Comparison of ENCODE assay signal across 8 cellular contexts in the genomic region with DNA sequence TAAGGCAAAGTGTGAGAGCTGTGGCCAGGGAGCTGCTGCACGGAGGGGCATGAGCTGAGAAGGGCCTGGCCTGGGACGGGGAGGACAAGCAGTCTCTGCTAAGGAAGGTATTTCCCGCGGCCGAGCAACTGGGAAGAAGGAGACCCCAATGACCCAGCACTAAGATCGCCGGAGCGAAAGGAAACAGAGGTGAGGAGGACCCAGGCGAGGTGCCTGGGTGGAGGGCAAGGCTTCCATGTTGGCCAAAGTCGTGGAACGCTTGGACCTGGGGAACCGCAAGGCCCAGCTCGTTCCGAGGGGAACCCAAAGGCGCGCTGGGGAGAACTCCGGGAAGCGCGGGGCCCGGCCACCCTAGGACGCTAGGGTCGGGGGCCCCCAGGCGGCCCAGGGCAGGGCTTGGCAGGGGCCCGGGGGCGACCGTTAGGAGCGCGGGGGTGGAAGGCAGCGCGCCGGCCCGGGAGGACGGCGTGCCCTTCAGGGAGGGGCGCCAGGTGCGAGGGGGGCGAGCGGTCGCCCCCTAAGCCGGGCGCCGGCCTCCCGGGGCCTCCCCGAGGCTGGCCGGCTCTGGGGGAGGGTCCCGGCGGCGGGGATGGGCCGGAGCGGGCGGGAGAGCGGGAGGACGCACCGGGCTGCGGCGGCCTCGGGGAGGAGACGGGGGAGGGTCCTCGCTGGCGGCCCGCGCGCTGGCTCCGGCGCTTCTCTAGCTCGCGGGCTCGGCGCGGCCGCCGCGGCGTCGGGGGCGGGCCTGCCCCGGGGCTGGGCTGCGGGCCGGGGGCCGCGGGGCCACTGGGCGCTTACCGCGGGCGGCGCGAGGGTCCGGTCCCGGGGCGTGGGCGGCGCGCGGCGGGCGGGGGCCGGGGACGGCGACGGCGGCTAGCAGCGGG. TPM values are rescaled to one million over a fixed set of nuclear protein-coding genes. Genes with fewer than 3 reads are reported as not detected.
DNase-seq lines count a peak whose midpoint lies in the region; ATAC-seq and TF ChIP-seq lines count a peak whose summit lies in the region.

No MANE protein-coding gene starts in this region.

- H3K9me3 ChIP-seq in left ventricle myocardium inferior (replicated peaks) (no peaks in the 10 kb centered on the region), skeletal muscle satellite cell (replicated peaks; ENCODE audit: low read length) (no peaks in the 10 kb centered on the region)

- H3K27me3 ChIP-seq in left ventricle myocardium inferior (ENCODE audit: low read depth), result no peaks in the 10 kb centered on the region
- H3K27me3 ChIP-seq in skeletal muscle satellite cell (ENCODE audit: control insufficient read depth, insufficient read depth, low read length), result no peaks in the 10 kb centered on the region

- POLR2A ChIA-PET in activated CD8-positive, alpha-beta T cell treated with anti-CD3 and anti-CD28 coated beads for 36 hours (lab: Charles Lee), result interaction anchor here (0.6 to 8.3 kb wide), 9 partner anchors 8 to 1130 kb away, joined by 3 to 94 read pairs (median 4); a partner anchor contains a TSS

- H3K9ac ChIP-seq in skeletal muscle satellite cell (ENCODE audit: low read depth, low read length), result peak overlapping the region; percentile 88

- no peaks in the 10 kb centered on the region for H3K9me3 Mint-ChIP-seq in activated CD8-positive, alpha-beta T cell treated with anti-CD3 and anti-CD28 coated beads for 36 hours

- ATAC-seq in HG02763 (IDR thresholded peaks at IDR 0.05; ENCODE audit: unreplicated experiment), result peak; percentile 9
- peak; percentile 32 for ATAC-seq in activated CD8-positive, alpha-beta T cell treated with anti-CD3 and anti-CD28 coated beads for 36 hours

- peaks cover 46% of the 10 kb centered on the region for H3K4me1 Mint-ChIP-seq in activated CD8-positive, alpha-beta T cell treated with anti-CD3 and anti-CD28 coated beads for 36 hours (ENCODE audit: low read depth)

- H3K4me1 ChIP-seq in left ventricle myocardium inferior (peaks cover 59% of the 10 kb centered on the region), skeletal muscle satellite cell (ENCODE audit: control insufficient read depth, insufficient read depth, low read length) (peaks cover 19% of the 10 kb centered on the region)

- intact Hi-C loops in activated CD8-positive, alpha-beta T cell treated with anti-CD3 and anti-CD28 coated beads for 36 hours (cut with micrococcal nuclease), result loop anchor here (10.0 kb wide), 1 partner anchor 219 kb away; a partner anchor contains a TSS
- intact Hi-C loops in left ventricle myocardium inferior (cut with micrococcal nuclease), result loop anchor here (10.0 kb wide), 1 partner anchor 109 kb away; a partner anchor contains a TSS

- TF ChIP-seq CTCF in activated CD8-positive, alpha-beta T cell treated with anti-CD3 and anti-CD28 coated beads for 36 hours (IDR thresholded peaks at IDR 0.05), result no peak
- TF ChIP-seq CTCF in left ventricle myocardium inferior (IDR thresholded peaks at IDR 0.05; ENCODE audit: borderline replicate concordance), result no peak

- H3K4me3 Mint-ChIP-seq in activated CD8-positive, alpha-beta T cell treated with anti-CD3 and anti-CD28 coated beads for 36 hours, result peak overlapping the region; percentile 88

- CTCF ChIA-PET in activated CD8-positive, alpha-beta T cell treated with anti-CD3 and anti-CD28 coated beads for 36 hours (lab: Charles Lee), result interaction anchor here (1.1 to 10.1 kb wide), 13 partner anchors 11 to 134 kb away, joined by 3 to 162 read pairs (median 13); a partner anchor contains a TSS

- H3K36me3 ChIP-seq in left ventricle myocardium inferior, result peaks cover 8% of the 10 kb centered on the region
- H3K36me3 ChIP-seq in skeletal muscle satellite cell (ENCODE audit: insufficient read depth, low read length), result peaks cover 10% of the 10 kb centered on the region

- no peaks in the 10 kb centered on the region for H3K27me3 Mint-ChIP-seq in activated CD8-positive, alpha-beta T cell treated with anti-CD3 and anti-CD28 coated beads for 36 hours

- DNase-seq in DMS53 (lab: John Stamatoyannopoulos, UW) (peak; percentile 74), DMS53 treated with DMSO at 0.1 percent for 48 hours (lab: John Stamatoyannopoulos, UW; ENCODE audit: unreplicated experiment) (no peak), left ventricle myocardium inferior (no peak), SHP77 (lab: John Stamatoyannopoulos, UW) (no peak), kidney glomerular epithelial cell (lab: John Stamatoyannopoulos, UW) (no peak)
- peak; percentile 22 for DNase-seq in activated CD8-positive, alpha-beta T cell treated with anti-CD3 and anti-CD28 coated beads for 36 hours

- H3K4me3 ChIP-seq in left ventricle myocardium inferior (peak overlapping the region; percentile 97), skeletal muscle satellite cell (ENCODE audit: low read length) (peak overlapping the region; percentile 93)

- peak overlapping the region; percentile 98 for H3K4me2 ChIP-seq in skeletal muscle satellite cell (ENCODE audit: low read length)

- peak overlapping the region; percentile 91 for H3K27ac Mint-ChIP-seq in activated CD8-positive, alpha-beta T cell treated with anti-CD3 and anti-CD28 coated beads for 36 hours

- peaks cover 11% of the 10 kb centered on the region for H3K36me3 Mint-ChIP-seq in activated CD8-positive, alpha-beta T cell treated with anti-CD3 and anti-CD28 coated beads for 36 hours (ENCODE audit: low read depth)

- H3K27ac ChIP-seq in left ventricle myocardium inferior (replicated peaks), result peak overlapping the region; percentile 88

RNA-seq across cellular contexts. Expression of a gene that starts 0.5 kb away (rescaled TPM):
- total RNA-seq in activated CD8-positive, alpha-beta T cell treated with anti-CD3 and anti-CD28 coated beads for 36 hours, result 10 to 100 TPM; 36.9 to 41.5 TPM
- total RNA-seq in left ventricle myocardium inferior, result 24.5 TPM
- 14.6 and 15.5 TPM in 2 replicates for total RNA-seq in skeletal muscle satellite cell (2012; rRNA removed)

RNA-seq across cellular contexts. Expression of a gene that starts 12.4 kb away (rescaled TPM):
- total RNA-seq in activated CD8-positive, alpha-beta T cell treated with anti-CD3 and anti-CD28 coated beads for 36 hours, result 10 to 100 TPM; 47.4 to 48.1 TPM
- 30.6 TPM for total RNA-seq in left ventricle myocardium inferior
- 47.4 and 57.7 TPM in 2 replicates for total RNA-seq in skeletal muscle satellite cell (2012; rRNA removed)

RNA-seq across cellular contexts. Expression of a gene that starts 20.0 kb away (rescaled TPM):
- 100 to 1,000 TPM; 192 TPM for total RNA-seq in activated CD8-positive, alpha-beta T cell treated with anti-CD3 and anti-CD28 coated beads for 36 hours
- total RNA-seq in left ventricle myocardium inferior, result 98.3 TPM
- 92.8 and 107 TPM in 2 replicates for total RNA-seq in skeletal muscle satellite cell (2012; rRNA removed)

RNA-seq across cellular contexts. Expression of a gene that starts 26.7 kb away (rescaled TPM):
- not detected for total RNA-seq in activated CD8-positive, alpha-beta T cell treated with anti-CD3 and anti-CD28 coated beads for 36 hours
- not detected for total RNA-seq in left ventricle myocardium inferior
- not detected in 2 replicates for total RNA-seq in skeletal muscle satellite cell (2012; rRNA removed)

RNA-seq across cellular contexts. Expression of a gene that starts 37.3 kb away (rescaled TPM):
- total RNA-seq in activated CD8-positive, alpha-beta T cell treated with anti-CD3 and anti-CD28 coated beads for 36 hours, result not detected
- total RNA-seq in left ventricle myocardium inferior, result not detected
- not detected in 2 replicates for total RNA-seq in skeletal muscle satellite cell (2012; rRNA removed)

Comparison
In these comparisons a context has a peak if more than half of its experiments do, and no peak if none do; other contexts are left out.
1. DNase-seq: peak in DMS53 (single experiment) and activated CD8-positive, alpha-beta T cell treated with anti-CD3 and anti-CD28 coated beads for 36 hours (single experiment); none in DMS53 treated with DMSO at 0.1 percent for 48 hours (single experiment), left ventricle myocardium inferior (single experiment), SHP77 (0 of 2) and kidney glomerular epithelial cell (single experiment).